Comparison of ENCODE assay signal across 26 cellular contexts in the genomic region with DNA sequence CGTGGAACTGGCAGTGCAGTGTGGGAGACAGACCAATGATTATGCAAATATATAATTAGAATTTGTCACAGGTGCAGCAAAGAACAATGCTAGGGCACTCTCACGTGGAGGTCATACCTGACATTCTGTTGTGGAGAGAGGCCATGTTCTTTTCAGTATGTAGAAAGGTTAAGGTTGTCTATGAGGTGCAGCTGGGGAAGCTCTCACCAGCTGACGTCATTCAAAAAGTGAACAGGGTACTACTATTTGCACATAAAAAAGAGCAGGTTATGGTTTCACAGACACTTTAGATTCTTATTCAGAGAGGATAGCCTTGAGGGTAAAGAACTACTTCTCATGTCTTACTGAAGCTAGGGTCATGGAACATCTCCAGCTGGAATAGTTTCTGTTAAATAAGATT. TPM values are rescaled to one million over a fixed set of nuclear protein-coding genes. Genes with fewer than 3 reads are reported as not detected.
"Had no signal": no experiment of that assay in that cellular context is flagged by ENCODE, and none has a peak within 500 bp of the region (broad histone marks: within the 10 kb centered on the region; RNA-seq: fewer than 3 reads in every experiment).

No MANE protein-coding gene starts in this region.

- DNase-seq: activated CD4-positive, alpha-beta memory T cell treated with anti-CD3 and anti-CD28 coated beads, Interleukin-2, amount 10 ng/mL, durations not matched to agents 7 days and 5 days; activated CD4-positive, alpha-beta T cell treated with anti-CD3 and anti-CD28 coated beads for 1 hour; activated CD4-positive, alpha-beta T cell treated with anti-CD3 and anti-CD28 coated beads for 4 hours; activated CD4-positive, alpha-beta T cell treated with anti-CD3 and anti-CD28 coated beads, Interleukin-2, amount 10 ng/mL, durations not matched to agents 7 days and 5 days; activated CD4-positive, alpha-beta T cell treated with anti-CD3 and anti-CD28 coated beads, Interleukin-2, amount 50 U/mL, for 4 hours; activated CD8-positive, alpha-beta memory T cell treated with anti-CD3 and anti-CD28 coated beads, Interleukin-2, amount 50 U/mL, for 48 hours; activated gamma-delta T cell; activated naive CD4-positive, alpha-beta T cell; activated naive CD4-positive, alpha-beta T cell treated with anti-CD3 and anti-CD28 coated beads, Interleukin-2, amount 10 ng/mL, durations not matched to agents 7 days and 5 days; activated naive CD8-positive, alpha-beta T cell treated with anti-CD3 and anti-CD28 coated beads, Interleukin-2, amount 10 ng/mL, durations not matched to agents 7 days and 5 days; activated T-cell treated with anti-CD3 and anti-CD28 coated beads for 4 hours; activated T-cell treated with anti-CD3 and anti-CD28 coated beads, Interleukin-2, amount 50 U/mL, for 24 hours; activated T-cell treated with anti-CD3 and anti-CD28 coated beads, Interleukin-2, amount 50 U/mL, for 72 hours; central memory CD4-positive, alpha-beta T cell; cerebellar nuclear complex; colonic mucosa; effector CD8-positive, alpha-beta T cell; esophagus squamous epithelium; foreskin melanocyte; heart right ventricle; T-helper 2 cell had no signal

- ATAC-seq: activated naive CD4-positive, alpha-beta T cell treated with anti-CD3 and anti-CD28 coated beads, Interleukin-2, amount 50 U/mL, for 72 hours; activated T-cell treated with anti-CD3 and anti-CD28 coated beads, Interleukin-2, amount 50 U/mL, for 72 hours; gastroesophageal sphincter; heart right ventricle had no signal

RNA-seq across cellular contexts. Expression of gene SH3GL2, which starts 19.1 kb away (rescaled TPM):
- total RNA-seq: activated CD4-positive, alpha-beta memory T cell treated with anti-CD3 and anti-CD28 coated beads, Interleukin-2, amount 10 ng/mL, durations not matched to agents 7 days and 5 days; activated CD4-positive, alpha-beta T cell treated with anti-CD3 and anti-CD28 coated beads, Interleukin-2, amount 10 ng/mL, durations not matched to agents 7 days and 5 days; activated naive CD4-positive, alpha-beta T cell treated with anti-CD3 and anti-CD28 coated beads, Interleukin-2, amount 50 U/mL, for 72 hours; activated naive CD8-positive, alpha-beta T cell treated with anti-CD3 and anti-CD28 coated beads, Interleukin-2, amount 10 ng/mL, durations not matched to agents 7 days and 5 days; activated T-cell treated with anti-CD3 and anti-CD28 coated beads, Interleukin-2, amount 50 U/mL, for 72 hours; ascending aorta; endothelial cell of umbilical vein; glomerular endothelial cell had no signal
